In the genomic region with DNA sequence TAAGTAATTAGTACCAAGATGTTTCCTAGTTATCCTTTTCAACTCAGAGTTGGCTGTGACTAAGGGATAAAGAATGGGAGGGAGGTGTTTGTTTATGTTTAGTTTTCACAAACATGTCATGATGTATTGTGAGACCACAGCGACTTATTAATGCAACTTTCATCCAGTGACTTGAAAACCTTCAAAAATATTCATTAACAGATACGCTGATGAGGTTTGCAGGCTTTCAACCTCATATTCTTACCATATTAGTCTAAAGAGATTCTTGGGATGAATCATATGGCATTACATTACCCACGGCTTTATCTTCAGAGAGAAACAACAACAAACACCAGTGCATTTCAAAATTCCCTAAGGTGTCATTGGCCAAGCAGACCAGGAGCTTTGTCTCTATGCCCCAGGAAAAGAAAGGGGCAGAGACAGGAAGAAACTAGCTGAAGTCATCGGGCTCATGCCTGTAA, we compare ENCODE assay signal across 14 cellular contexts. TPM values are rescaled to one million over a fixed set of nuclear protein-coding genes. Genes with fewer than 3 reads are reported as not detected.
DNase-seq lines count a peak whose midpoint lies in the region; ATAC-seq, FAIRE-seq and TF ChIP-seq lines count a peak whose summit lies in the region.
"Had no signal": no experiment of that assay in that cellular context is flagged by ENCODE, and none has a peak within 500 bp of the region (broad histone marks: within the 10 kb centered on the region; RNA-seq: fewer than 3 reads in every experiment).

No MANE protein-coding gene starts in this region.

- no peak overlapping the region for H3K4me2 ChIP-seq in GM23248 (ENCODE audit: unreplicated experiment)
- no peak overlapping the region for H3K4me2 ChIP-seq in fibroblast of lung (ENCODE audit: extremely low read depth, insufficient read depth, low read length)
- peak overlapping the region; percentile 32 for H3K4me2 ChIP-seq in skeletal muscle satellite cell (ENCODE audit: low read length)
- H3K4me2 ChIP-seq in HepG2 (ENCODE audit: low read depth, low read length), result no peak overlapping the region

- no peaks in the 10 kb centered on the region for H3K9me3 ChIP-seq in GM23248 (ENCODE audit: low read depth)
- H3K9me3 ChIP-seq in fibroblast of lung (ENCODE audit: control insufficient read depth, insufficient read depth, low read depth, low read length), result no peaks in the 10 kb centered on the region
- no peaks in the 10 kb centered on the region for H3K9me3 ChIP-seq in skeletal muscle satellite cell (replicated peaks; ENCODE audit: low read length)
- H3K9me3 ChIP-seq in upper lobe of left lung, result no peaks in the 10 kb centered on the region
- no peaks in the 10 kb centered on the region for H3K9me3 ChIP-seq in HepG2 (ENCODE audit: low read length)
- H3K9me3 ChIP-seq: thoracic aorta had no signal

- no peak for FAIRE-seq in HepG2 (lab: Jason Lieb, UNC)
- FAIRE-seq: GM12878, GM19239 had no signal

- H3F3A ChIP-seq in GM23248 (ENCODE audit: insufficient read depth), result peaks cover 20% of the 10 kb centered on the region

- CTCF ChIA-PET in HepG2 (lab: Yijun Ruan, JAX; ENCODE audit: low intra/inter-chr PET ratio, low total read pairs), result no interaction called here

- H3K27ac ChIP-seq in GM23248, result peak overlapping the region; percentile 52
- H3K27ac ChIP-seq in fibroblast of lung (ENCODE audit: insufficient read depth, low read length), result peak overlapping the region; percentile 46
- H3K27ac ChIP-seq in upper lobe of left lung, result peak overlapping the region in 1 of 4 donors; percentile 27
- H3K27ac ChIP-seq in HepG2 (ENCODE audit: extremely low read length, insufficient read depth, low read length), result no peak overlapping the region
- H3K27ac ChIP-seq: coronary artery, thoracic aorta had no signal

- POLR2A ChIA-PET in HepG2 (lab: Yijun Ruan, JAX), result no interaction called here

- TF ChIP-seq POLR2A in upper lobe of left lung (IDR thresholded peaks at IDR 0.05) (no peak), HepG2 (IDR thresholded peaks at IDR 0.05; ENCODE audit: insufficient read depth in 1 of 2, low read depth in 2 of 2, low read length in 2 of 2) (no peak)

- no TSS peak for BruUV-seq in HepG2 (replicated peaks; lab: Mats Ljungman, UMichigan)

- peak; percentile 78 for DNase-seq in GM23248
- DNase-seq in RPMI7951 (ENCODE audit: low read depth), result peak; percentile 58
- peak; percentile 64 to 84 for DNase-seq in fibroblast of lung (ENCODE audit: low read depth in 2 of 2)
- no peak for DNase-seq in upper lobe of left lung
- DNase-seq in HepG2 (ENCODE audit: low spot score), result no peak
- DNase-seq: Calu3, nephron progenitor cell had no signal

- 56 to 57% methylated on average over 4 of the region's 4 CpGs for WGBS in GM23248 (ENCODE audit: low coverage in 1 of 2, low lambda C conversion rate in 2 of 2, missing lambda C conversion rate in 2 of 2), 2 experiments
- WGBS in upper lobe of left lung, 2 donors, result 64 to 68% methylated on average over 4 of the region's 4 CpGs
- WGBS in HepG2 (ENCODE audit: low lambda C conversion rate), result 95% methylated on average over 4 of the region's 4 CpGs

- H3K4me3 ChIP-seq in GM23248 (no peak overlapping the region), fibroblast of lung (replicated peaks in 1 of 4; ENCODE audit: control extremely low read depth in 1 of 4, insufficient read depth in 1 of 4, low read depth in 3 of 4, low read length in 4 of 4) (no peak overlapping the region), skeletal muscle satellite cell (ENCODE audit: low read length) (no peak overlapping the region), upper lobe of left lung (no peak overlapping the region), HepG2 (replicated peaks in 1 of 3; ENCODE audit: insufficient read depth in 1 of 3, low read depth in 2 of 3, low read length in 3 of 3) (no peak overlapping the region)
- H3K4me3 ChIP-seq: coronary artery, GM12878, thoracic aorta had no signal

- TF ChIP-seq EP300 in upper lobe of left lung (IDR thresholded peaks at IDR 0.05), result no peak
- TF ChIP-seq EP300 in HepG2 (IDR thresholded peaks at IDR 0.05; ENCODE audit: low read depth in 2 of 2, low read length in 2 of 2), result no peak
- TF ChIP-seq EP300 in HepG2 (CRISPR knock-in tag; IDR thresholded peaks at IDR 0.05; ENCODE audit: borderline replicate concordance), result no peak

- TF ChIP-seq CTCF in fibroblast of lung (conservative IDR thresholded peaks at IDR 0.05 in 1 of 2, IDR thresholded peaks at IDR 0.05 in 1 of 2; ENCODE audit: low read depth in 1 of 2, low read length in 2 of 2) (no peak), upper lobe of left lung (IDR thresholded peaks at IDR 0.05) (no peak), HepG2 (CRISPR knock-in tag; IDR thresholded peaks at IDR 0.05) (no peak)

- H3K9ac ChIP-seq in GM23248, result no peak overlapping the region
- no peak overlapping the region for H3K9ac ChIP-seq in fibroblast of lung (ENCODE audit: insufficient read depth, low read length)
- H3K9ac ChIP-seq in skeletal muscle satellite cell (ENCODE audit: low read depth, low read length), result peak overlapping the region; percentile 51
- H3K9ac ChIP-seq in HepG2 (ENCODE audit: insufficient read depth, low read depth, low read length), result no peak overlapping the region

- H3K27me3 ChIP-seq in GM23248 (replicated peaks; ENCODE audit: insufficient read depth), result no peaks in the 10 kb centered on the region
- no peaks in the 10 kb centered on the region for H3K27me3 ChIP-seq in fibroblast of lung (ENCODE audit: control insufficient read depth, insufficient read depth, low read length)
- H3K27me3 ChIP-seq in skeletal muscle satellite cell (ENCODE audit: control insufficient read depth, insufficient read depth, low read length), result no peaks in the 10 kb centered on the region
- H3K27me3 ChIP-seq in upper lobe of left lung, result no peaks in the 10 kb centered on the region
- H3K27me3 ChIP-seq in HepG2 (ENCODE audit: control insufficient read depth in 1 of 2, insufficient read depth in 2 of 2, low read length in 2 of 2), result no peaks in the 10 kb centered on the region

- no peak for ATAC-seq in HG03097 (IDR thresholded peaks at IDR 0.05; ENCODE audit: low FRiP score, unreplicated experiment)
- no peak for ATAC-seq in upper lobe of left lung (ENCODE audit: low FRiP score in 2 of 2)
- ATAC-seq in HepG2, result no peak
- ATAC-seq: GM12878, SK-N-SH treated with all-trans-retinoic acid at 6 μM for 48 hours had no signal

- H3K4me1 ChIP-seq in GM23248 (ENCODE audit: insufficient read depth) (peaks cover 37% of the 10 kb centered on the region), fibroblast of lung (ENCODE audit: control insufficient read depth, extremely low read depth, insufficient read depth, low read length) (peaks cover 12% of the 10 kb centered on the region), skeletal muscle satellite cell (ENCODE audit: control insufficient read depth, insufficient read depth, low read length) (peaks cover 42% of the 10 kb centered on the region), upper lobe of left lung (peaks cover 0 to 10% (median 7%) of the 10 kb centered on the region in 4 donors), HepG2 (ENCODE audit: insufficient read depth, low read length) (no peaks in the 10 kb centered on the region)

- H2AFZ ChIP-seq in GM23248 (no peak overlapping the region), fibroblast of lung (ENCODE audit: low read length) (no peak overlapping the region), HepG2 (ENCODE audit: low read length) (no peak overlapping the region)

- in situ Hi-C loops in GM23248 (cut with MboI), result loop anchor here (25.0 kb wide), 1 partner anchor 195 kb away; no protein-coding TSS in a partner anchor
- in situ Hi-C loops in HepG2 (cut with HindIII; ENCODE audit: extremely low pct_ligation_motif_present, low pct_unique_long_range_greater_than_20kb), result no loop called here

- H3K79me2 ChIP-seq in GM23248 (ENCODE audit: insufficient read depth), result no peaks in the 10 kb centered on the region
- no peaks in the 10 kb centered on the region for H3K79me2 ChIP-seq in fibroblast of lung (ENCODE audit: control insufficient read depth, insufficient read depth, low read length)
- H3K79me2 ChIP-seq in HepG2 (ENCODE audit: insufficient read depth, low read length), result no peaks in the 10 kb centered on the region

- H4K20me1 ChIP-seq in GM23248 (ENCODE audit: insufficient read depth) (no peaks in the 10 kb centered on the region), fibroblast of lung (ENCODE audit: control insufficient read depth, extremely low read depth, insufficient read depth, low read length) (no peaks in the 10 kb centered on the region), HepG2 (ENCODE audit: insufficient read depth, low read length) (no peaks in the 10 kb centered on the region)

- no peaks in the 10 kb centered on the region for H3K9me2 ChIP-seq in GM23248 (ENCODE audit: insufficient read depth)

- intact Hi-C loops in HepG2 (cut with micrococcal nuclease; ENCODE audit: unreplicated experiment), result no loop called here

- TF ChIP-seq RAD21 in HepG2 (CRISPR knock-in tag; IDR thresholded peaks at IDR 0.05), result no peak

- H3K36me3 ChIP-seq in GM23248 (ENCODE audit: low read depth), result no peaks in the 10 kb centered on the region
- no peaks in the 10 kb centered on the region for H3K36me3 ChIP-seq in fibroblast of lung (ENCODE audit: control insufficient read depth, insufficient read depth, low read length)
- no peaks in the 10 kb centered on the region for H3K36me3 ChIP-seq in skeletal muscle satellite cell (ENCODE audit: insufficient read depth, low read length)
- peaks cover 0 to 3% (median 0%) of the 10 kb centered on the region in 4 donors for H3K36me3 ChIP-seq in upper lobe of left lung
- peaks cover 8 to 33% of the 10 kb centered on the region in 2 experiments; a peak in 4 of 5 replicates for H3K36me3 ChIP-seq in HepG2 (replicated peaks in 1 of 2; ENCODE audit: control insufficient read depth in 1 of 2, insufficient read depth in 2 of 2, low read length in 2 of 2)
- H3K36me3 ChIP-seq: thoracic aorta had no signal

RNA-seq across cellular contexts. Expression of a gene that starts 36.4 kb away (rescaled TPM):
- 0.11 TPM in 1 of 2 replicates, not detected in the other for total RNA-seq in GM23248 (2014; rRNA removed; shearing (Covaris generic))
- polyA plus RNA-seq in GM23248 (2016; fragmentation: Nextera tagmentation; extraction: Ambion mirVana) (0.09 and 0.10 TPM in 2 replicates), fibroblast of lung (0.91 and 31.0 TPM in 2 replicates), HepG2 (2011; rRNA removed) (4.6 and 5.5 TPM in 2 replicates)
- total RNA-seq in RPMI7951 (2014; rRNA removed; shearing (Covaris generic)), result 1.3 and 1.5 TPM in 2 replicates
- total RNA-seq in fibroblast of lung (0.51 and 1.5 TPM in 2 replicates), upper lobe of left lung (10 to 100 TPM; 11.0 to 30.6 (median 23.7) TPM), HepG2 (2016; rRNA removed; fragmentation: Illumina TruSeq; extraction: Trizol) (31.1 and 42.0 TPM in 2 replicates)
- polyA plus RNA-seq in fibroblast of lung (2012), result 0.96 and 33.9 TPM in 2 replicates
- 6.0 TPM in 1 of 2 replicates, not detected in the other for polyA minus RNA-seq in fibroblast of lung (ENCODE audit: low replicate concordance)
- 2.0 and 3.7 TPM in 2 replicates for total RNA-seq in skeletal muscle satellite cell (2012; rRNA removed)
- total RNA-seq in HepG2 (2016; cell fraction: cytosol; rRNA removed; fragmentation: Illumina TruSeq; extraction: Trizol; ENCODE audit: low read depth), result 10.3 and 11.6 TPM in 2 replicates
- 30.7 and 39.5 TPM in 2 replicates for total RNA-seq in HepG2 (2016; cell fraction: insoluble cytoplasmic fraction; rRNA removed; fragmentation: Illumina TruSeq; extraction: Trizol)
- total RNA-seq in HepG2 (2016; cell fraction: membrane; rRNA removed; fragmentation: Illumina TruSeq; extraction: Trizol), result 24.2 and 24.3 TPM in 2 replicates
- 26.7 and 29.8 TPM in 2 replicates for total RNA-seq in HepG2 (2016; cell fraction: nucleus; rRNA removed; fragmentation: Illumina TruSeq; extraction: Trizol)
- 2.7 and 3.8 TPM in 2 replicates for polyA plus RNA-seq in HepG2 (2011; cell fraction: cytosol; rRNA removed)
- 4.6 and 6.1 TPM in 2 replicates for polyA plus RNA-seq in HepG2 (2011; cell fraction: nucleus; rRNA removed)
- polyA plus RNA-seq in HepG2 (2012), result 6.5 and 16.7 TPM in 2 replicates
- 6.7 and 7.6 TPM in 2 replicates for polyA plus RNA-seq in HepG2 (2016; cell fraction: cytosol; fragmentation: Illumina TruSeq; extraction: Trizol; ENCODE audit: low read depth)
- 47.1 and 47.2 TPM in 2 replicates for polyA plus RNA-seq in HepG2 (2016; cell fraction: insoluble cytoplasmic fraction; fragmentation: Illumina TruSeq; extraction: Trizol; ENCODE audit: low read depth)
- 16.3 and 16.4 TPM in 2 replicates for polyA plus RNA-seq in HepG2 (2016; cell fraction: membrane; fragmentation: Illumina TruSeq; extraction: Trizol; ENCODE audit: low read depth)
- 32.5 and 34.5 TPM in 2 replicates for polyA plus RNA-seq in HepG2 (2016; cell fraction: nucleus; fragmentation: Illumina TruSeq; extraction: Trizol; ENCODE audit: insufficient read depth, low read depth)
- polyA minus RNA-seq in HepG2 (2011; rRNA and poly(A)+ RNA removed; ENCODE audit: low replicate concordance), result 1.1 and 7.9 TPM in 2 replicates
- 4.4 and 5.5 TPM in 2 replicates for polyA minus RNA-seq in HepG2 (2011; cell fraction: cytosol; rRNA and poly(A)+ RNA removed)
- 20.3 and 20.6 TPM in 2 replicates for polyA minus RNA-seq in HepG2 (2011; cell fraction: nucleus; rRNA and poly(A)+ RNA removed)

Comparison
In these comparisons a context has a peak if more than half of its experiments do, and no peak if none do; other contexts are left out.
1. DNase-seq: peak in GM23248 (single experiment), RPMI7951 (single experiment) and fibroblast of lung (2 of 2); none in upper lobe of left lung (0 of 2) and HepG2 (single experiment).